19 cellular contexts compared by ENCODE assay signal in genomic region chrX:115579327-115579726, GRCh38. TPM values are rescaled to one million over a fixed set of nuclear protein-coding genes. Genes with fewer than 3 reads are reported as not detected.
DNase-seq lines count a peak whose midpoint lies in the region; ATAC-seq lines count a peak whose summit lies in the region.
"Had no signal": no experiment of that assay in that cellular context is flagged by ENCODE, and none has a peak within 500 bp of the region (broad histone marks: within the 10 kb centered on the region; RNA-seq: fewer than 3 reads in every experiment).

No MANE protein-coding gene starts in this region.

- H3K27me3 Mint-ChIP-seq in activated CD4-positive, alpha-beta T cell treated with anti-CD3 and anti-CD28 coated beads for 36 hours = no peaks in the 10 kb centered on the region
- H3K27me3 Mint-ChIP-seq in activated naive CD8-positive, alpha-beta T cell treated with anti-CD3 and anti-CD28 coated beads, Interleukin-2, amount 50 U/mL, for 24 hours = no peaks in the 10 kb centered on the region
- H3K27me3 Mint-ChIP-seq: B cell; CD4-positive, CD25-positive, alpha-beta regulatory T cell had no signal

- ATAC-seq in activated CD4-positive, alpha-beta T cell treated with anti-CD3 and anti-CD28 coated beads for 36 hours = peak; percentile 84
- peak; percentile 52 for ATAC-seq in GM18502 (IDR thresholded peaks at IDR 0.05; ENCODE audit: poor library complexity, unreplicated experiment)
- peak; percentile 57 for ATAC-seq in activated naive CD8-positive, alpha-beta T cell treated with anti-CD3 and anti-CD28 coated beads, Interleukin-2, amount 50 U/mL, for 24 hours
- no peak for ATAC-seq in left cardiac atrium

- no peaks in the 10 kb centered on the region for H3K36me3 Mint-ChIP-seq in activated CD4-positive, alpha-beta T cell treated with anti-CD3 and anti-CD28 coated beads for 36 hours (ENCODE audit: low read depth)
- no peaks in the 10 kb centered on the region for H3K36me3 Mint-ChIP-seq in activated naive CD8-positive, alpha-beta T cell treated with anti-CD3 and anti-CD28 coated beads, Interleukin-2, amount 50 U/mL, for 24 hours (ENCODE audit: low read depth)
- H3K36me3 Mint-ChIP-seq: CD4-positive, CD25-positive, alpha-beta regulatory T cell had no signal

- peak; percentile 10 for DNase-seq in activated CD4-positive, alpha-beta T cell treated with anti-CD3 and anti-CD28 coated beads for 36 hours
- DNase-seq in activated CD4-positive, alpha-beta T cell treated with anti-CD3 and anti-CD28 coated beads for 1 hour = no peak
- no peak for DNase-seq in activated naive CD8-positive, alpha-beta T cell treated with anti-CD3 and anti-CD28 coated beads, Interleukin-2, amount 50 U/mL, for 24 hours
- DNase-seq in epithelial cell of prostate (ENCODE audit: low read depth, low spot score) = no peak
- DNase-seq in NCI-H774 (lab: John Stamatoyannopoulos, UW) = no peak
- DNase-seq in NCI-H187 (lab: John Stamatoyannopoulos, UW) = no peak
- no peak for DNase-seq in left cardiac atrium
- DNase-seq: Caco-2; CD4-positive, CD25-positive, alpha-beta regulatory T cell; GM23248; HCEC 1CT; Kasumi-1; MM.1S; NCI-H1092; NCI-H510A; PC-9 had no signal

- POLR2A ChIA-PET in activated CD4-positive, alpha-beta T cell treated with anti-CD3 and anti-CD28 coated beads for 36 hours (lab: Charles Lee) = no interaction called here

- CTCF ChIA-PET in activated CD4-positive, alpha-beta T cell treated with anti-CD3 and anti-CD28 coated beads for 36 hours (lab: Charles Lee) = no interaction called here

- no peak overlapping the region for H3K27ac Mint-ChIP-seq in activated CD4-positive, alpha-beta T cell treated with anti-CD3 and anti-CD28 coated beads for 36 hours
- no peak overlapping the region for H3K27ac Mint-ChIP-seq in activated naive CD8-positive, alpha-beta T cell treated with anti-CD3 and anti-CD28 coated beads, Interleukin-2, amount 50 U/mL, for 24 hours
- H3K27ac Mint-ChIP-seq: B cell; CD4-positive, CD25-positive, alpha-beta regulatory T cell had no signal

- intact Hi-C loops in activated CD4-positive, alpha-beta T cell treated with anti-CD3 and anti-CD28 coated beads for 36 hours (cut with DNase I, micrococcal nuclease) = loop anchor here in 1 of 2 experiments (5.0 kb wide), 1 partner anchor 38 kb away; no protein-coding TSS in a partner anchor
- intact Hi-C loops in left cardiac atrium (cut with DNase I) = no loop called here

- no peaks in the 10 kb centered on the region for H3K9me3 Mint-ChIP-seq in activated CD4-positive, alpha-beta T cell treated with anti-CD3 and anti-CD28 coated beads for 36 hours (ENCODE audit: low read depth)
- no peaks in the 10 kb centered on the region for H3K9me3 Mint-ChIP-seq in activated naive CD8-positive, alpha-beta T cell treated with anti-CD3 and anti-CD28 coated beads, Interleukin-2, amount 50 U/mL, for 24 hours

- no peak overlapping the region for H3K4me3 Mint-ChIP-seq in activated CD4-positive, alpha-beta T cell treated with anti-CD3 and anti-CD28 coated beads for 36 hours
- no peak overlapping the region for H3K4me3 Mint-ChIP-seq in activated naive CD8-positive, alpha-beta T cell treated with anti-CD3 and anti-CD28 coated beads, Interleukin-2, amount 50 U/mL, for 24 hours
- H3K4me3 Mint-ChIP-seq: B cell; CD4-positive, CD25-positive, alpha-beta regulatory T cell had no signal

- peaks cover 23% of the 10 kb centered on the region for H3K4me1 Mint-ChIP-seq in activated CD4-positive, alpha-beta T cell treated with anti-CD3 and anti-CD28 coated beads for 36 hours
- H3K4me1 Mint-ChIP-seq in activated naive CD8-positive, alpha-beta T cell treated with anti-CD3 and anti-CD28 coated beads, Interleukin-2, amount 50 U/mL, for 24 hours = peaks cover 16% of the 10 kb centered on the region
- H3K4me1 Mint-ChIP-seq: B cell; CD4-positive, CD25-positive, alpha-beta regulatory T cell had no signal

- peak overlapping the region; percentile 12 for H3K27ac ChIP-seq in epithelial cell of prostate
- H3K27ac ChIP-seq: 22Rv1, GM23248, PC-9 had no signal

RNA-seq across cellular contexts. Expression of gene PLS3, which starts 18.4 kb away (rescaled TPM):
- 1 to 10 TPM; 3.1 to 3.2 TPM for total RNA-seq in activated CD4-positive, alpha-beta T cell treated with anti-CD3 and anti-CD28 coated beads for 36 hours
- 10 to 100 TPM; 57.0 to 69.5 TPM for total RNA-seq in left cardiac atrium
- total RNA-seq: B cell had no signal

Comparison
In these comparisons a context has a peak if more than half of its experiments do, and no peak if none do; other contexts are left out.
1. ATAC-seq: peak in activated CD4-positive, alpha-beta T cell treated with anti-CD3 and anti-CD28 coated beads for 36 hours (single experiment), GM18502 (single experiment) and activated naive CD8-positive, alpha-beta T cell treated with anti-CD3 and anti-CD28 coated beads, Interleukin-2, amount 50 U/mL, for 24 hours (single experiment); none in left cardiac atrium (0 of 2).
2. RNA of gene PLS3, which starts 18.4 kb away (total RNA-seq): 57.0 to 69.5 TPM in left cardiac atrium; 3.1 to 3.2 TPM in activated CD4-positive, alpha-beta T cell treated with anti-CD3 and anti-CD28 coated beads for 36 hours; every median in the first group is over 10 times any median in the second.